ENCODE assay signal across 22 cellular contexts in genomic region chr6:151098166-151098565, GRCh38.
DNase-seq lines count a peak whose midpoint lies in the region; ATAC-seq and TF ChIP-seq lines count a peak whose summit lies in the region.
"Had no signal": no experiment of that assay in that cellular context is flagged by ENCODE, and none has a peak within 500 bp of the region (broad histone marks: within the 10 kb centered on the region; RNA-seq: fewer than 3 reads in every experiment).

No MANE protein-coding gene starts in this region.

- no peaks in the 10 kb centered on the region for H3K27me3 Mint-ChIP-seq in activated CD8-positive, alpha-beta memory T cell treated with anti-CD3 and anti-CD28 coated beads, Interleukin-2, amount 10 ng/mL, durations not matched to agents 7 days and 5 days
- H3K27me3 Mint-ChIP-seq in neural progenitor cell (ENCODE audit: insufficient read depth, low read depth), result peaks cover 7% of the 10 kb centered on the region

- H3K9me3 Mint-ChIP-seq in activated CD8-positive, alpha-beta memory T cell treated with anti-CD3 and anti-CD28 coated beads, Interleukin-2, amount 10 ng/mL, durations not matched to agents 7 days and 5 days (ENCODE audit: low read depth), result no peaks in the 10 kb centered on the region
- peaks cover 2% of the 10 kb centered on the region for H3K9me3 Mint-ChIP-seq in neural progenitor cell
- H3K9me3 Mint-ChIP-seq: HFFc6 had no signal

- H3K27ac Mint-ChIP-seq in activated CD8-positive, alpha-beta memory T cell treated with anti-CD3 and anti-CD28 coated beads, Interleukin-2, amount 10 ng/mL, durations not matched to agents 7 days and 5 days, result no peak overlapping the region
- no peak overlapping the region for H3K27ac Mint-ChIP-seq in neural progenitor cell
- H3K27ac Mint-ChIP-seq: HFFc6 had no signal

- H3K4me1 Mint-ChIP-seq in activated CD8-positive, alpha-beta memory T cell treated with anti-CD3 and anti-CD28 coated beads, Interleukin-2, amount 10 ng/mL, durations not matched to agents 7 days and 5 days, result peaks cover 17% of the 10 kb centered on the region
- H3K4me1 Mint-ChIP-seq in neural progenitor cell, result peaks cover 17% of the 10 kb centered on the region

- H3K9ac ChIP-seq in KMS-11, result peak overlapping the region; percentile 29; the same call in 1 of the 2 replicates
- no peak overlapping the region for H3K9ac ChIP-seq in neural progenitor cell
- H3K9ac ChIP-seq: BLaER1 had no signal

- no peaks in the 10 kb centered on the region for H4K20me1 ChIP-seq in KMS-11 (ENCODE audit: insufficient read depth)
- H4K20me1 ChIP-seq in neural progenitor cell (ENCODE audit: low read depth), result no peaks in the 10 kb centered on the region
- H4K20me1 ChIP-seq: BLaER1 had no signal

- H3K4me1 ChIP-seq in KMS-11 (ENCODE audit: low read depth, poor library complexity, severe bottlenecking) (peaks cover 52% of the 10 kb centered on the region), neural progenitor cell (no peaks in the 10 kb centered on the region), heart left ventricle (peaks cover 0 to 21% (median 0%) of the 10 kb centered on the region in 12 donors)
- H3K4me1 ChIP-seq: BLaER1, breast epithelium, colonic mucosa had no signal

- WGBS in heart left ventricle, 4 donors, result 90 to 94% (median 91%) methylated on average over 4 of the region's 4 CpGs

- no peaks in the 10 kb centered on the region for H3K36me3 ChIP-seq in KMS-11 (ENCODE audit: insufficient read depth)
- no peaks in the 10 kb centered on the region for H3K36me3 ChIP-seq in neural progenitor cell
- H3K36me3 ChIP-seq in heart left ventricle, result no peaks in the 10 kb centered on the region
- H3K36me3 ChIP-seq: breast epithelium, colonic mucosa, neutrophil had no signal

- H3K27me3 ChIP-seq in KMS-11 (ENCODE audit: insufficient read depth, low read depth) (no peaks in the 10 kb centered on the region), neural progenitor cell (no peaks in the 10 kb centered on the region), heart left ventricle (no peaks in the 10 kb centered on the region)
- H3K27me3 ChIP-seq: BLaER1, breast epithelium, colonic mucosa, neutrophil had no signal

- TF ChIP-seq CTCF in KMS-11 (conservative IDR thresholded peaks at IDR 0.05; ENCODE audit: low read depth, low read length) (no peak), neural progenitor cell (IDR thresholded peaks at IDR 0.05) (no peak), heart left ventricle (IDR thresholded peaks at IDR 0.05) (no peak)

- peak; percentile 49 for ATAC-seq in activated CD8-positive, alpha-beta memory T cell treated with anti-CD3 and anti-CD28 coated beads, Interleukin-2, amount 10 ng/mL, durations not matched to agents 7 days and 5 days
- no peak for ATAC-seq in heart left ventricle

- H3F3A ChIP-seq in neural progenitor cell (ENCODE audit: low read depth), result no peaks in the 10 kb centered on the region

- TF ChIP-seq POLR2A in heart left ventricle (IDR thresholded peaks at IDR 0.05), result no peak

- H2AFZ ChIP-seq in KMS-11 (ENCODE audit: low read depth) (no peak overlapping the region), neural progenitor cell (replicated peaks) (no peak overlapping the region)

- H3K79me2 ChIP-seq in KMS-11 (ENCODE audit: insufficient read depth, low read depth) (no peaks in the 10 kb centered on the region), neural progenitor cell (ENCODE audit: low read depth) (no peaks in the 10 kb centered on the region)

- intact Hi-C loops in heart left ventricle (cut with DNase I), result no loop called here

- CTCF ChIA-PET in activated CD8-positive, alpha-beta memory T cell treated with anti-CD3 and anti-CD28 coated beads, Interleukin-2, amount 10 ng/mL, durations not matched to agents 7 days and 5 days (lab: Charles Lee), result interaction anchor here (0.9 to 1.2 kb wide), 3 partner anchors 9 to 206 kb away, joined by 3 read pairs; no protein-coding TSS in a partner anchor

- peaks cover 50% of the 10 kb centered on the region for H3K36me3 Mint-ChIP-seq in activated CD8-positive, alpha-beta memory T cell treated with anti-CD3 and anti-CD28 coated beads, Interleukin-2, amount 10 ng/mL, durations not matched to agents 7 days and 5 days
- H3K36me3 Mint-ChIP-seq in neural progenitor cell, result peaks cover 26% of the 10 kb centered on the region

- DNase-seq in activated CD8-positive, alpha-beta memory T cell treated with anti-CD3 and anti-CD28 coated beads, Interleukin-2, amount 10 ng/mL, durations not matched to agents 7 days and 5 days, result peak; percentile 58
- DNase-seq in activated CD8-positive, alpha-beta memory T cell treated with anti-CD3 and anti-CD28 coated beads for 24 hours, result no peak
- DNase-seq in activated T-cell treated with anti-CD3 and anti-CD28 coated beads, Interleukin-2, amount 50 U/mL, for 48 hours, result peak; percentile 32 to 34
- DNase-seq in islet precursor cell (peak; percentile 7), neural progenitor cell (ENCODE audit: low spot score) (no peak), AG20443 (ENCODE audit: low spot score) (no peak), heart left ventricle (no peak)
- DNase-seq: activated CD4-positive, alpha-beta T cell treated with anti-CD3 and anti-CD28 coated beads for 1 hour; colonic mucosa; HFFc6; KBM-7; mammary epithelial cell; NCI-H1930; NCI-H345; NCI-H774; Right ventricle myocardium superior; substantia nigra had no signal

- H3K4me3 Mint-ChIP-seq in activated CD8-positive, alpha-beta memory T cell treated with anti-CD3 and anti-CD28 coated beads, Interleukin-2, amount 10 ng/mL, durations not matched to agents 7 days and 5 days, result no peak overlapping the region
- no peak overlapping the region for H3K4me3 Mint-ChIP-seq in neural progenitor cell
- H3K4me3 Mint-ChIP-seq: HFFc6 had no signal

- H3K4me3 ChIP-seq in KMS-11 (IDR thresholded peaks at IDR 0.05; ENCODE audit: insufficient read depth, low read depth, low read length) (no peak overlapping the region), neural progenitor cell (no peak overlapping the region), heart left ventricle (no peak overlapping the region)
- H3K4me3 ChIP-seq: BLaER1, breast epithelium, colonic mucosa, skin epidermis had no signal

- H3K4me2 ChIP-seq in KMS-11 (peak overlapping the region; percentile 58), neural progenitor cell (no peak overlapping the region)
- H3K4me2 ChIP-seq: BLaER1 had no signal

- H3K9me3 ChIP-seq in neural progenitor cell (ENCODE audit: low read depth), result no peaks in the 10 kb centered on the region
- no peaks in the 10 kb centered on the region for H3K9me3 ChIP-seq in heart left ventricle
- H3K9me3 ChIP-seq: BLaER1, breast epithelium, colonic mucosa, neutrophil had no signal

- H3K27ac ChIP-seq in KMS-11 (peak overlapping the region; percentile 81), neural progenitor cell (no peak overlapping the region), heart left ventricle (no peak overlapping the region)
- H3K27ac ChIP-seq: BLaER1, breast epithelium, colonic mucosa, neutrophil, skin epidermis had no signal

Comparison
In these comparisons a context has a peak if more than half of its experiments do, and no peak if none do; other contexts are left out.
1. DNase-seq: peak in activated CD8-positive, alpha-beta memory T cell treated with anti-CD3 and anti-CD28 coated beads, Interleukin-2, amount 10 ng/mL, durations not matched to agents 7 days and 5 days (single experiment), activated T-cell treated with anti-CD3 and anti-CD28 coated beads, Interleukin-2, amount 50 U/mL, for 48 hours (2 of 2) and islet precursor cell (single experiment); none in activated CD8-positive, alpha-beta memory T cell treated with anti-CD3 and anti-CD28 coated beads for 24 hours (single experiment), neural progenitor cell (single experiment), AG20443 (single experiment) and heart left ventricle (0 of 5).